23 cellular contexts compared by ENCODE assay signal in genomic region chr19:33878136-33878535, GRCh38.
DNase-seq lines count a peak whose midpoint lies in the region; ATAC-seq and TF ChIP-seq lines count a peak whose summit lies in the region.
"Had no signal": no experiment of that assay in that cellular context is flagged by ENCODE, and none has a peak within 500 bp of the region (broad histone marks: within the 10 kb centered on the region; RNA-seq: fewer than 3 reads in every experiment).

No MANE protein-coding gene starts in this region.

- WGBS in thyroid gland, 2 donors = 70 to 81% methylated on average over 11 of the region's 11 CpGs

- no peak overlapping the region for H3K4me3 Mint-ChIP-seq in GM23338
- H3K4me3 Mint-ChIP-seq in nephron progenitor cell = peak overlapping the region; percentile 48
- H3K4me3 Mint-ChIP-seq: HFFc6 had no signal

- H3K27me3 ChIP-seq in GM23338 (ENCODE audit: insufficient read depth) (no peaks in the 10 kb centered on the region), thyroid gland (no peaks in the 10 kb centered on the region), MM.1S (replicated peaks; ENCODE audit: insufficient read depth, low read length) (peaks cover 53% of the 10 kb centered on the region)
- H3K27me3 ChIP-seq: BE2C had no signal

- H3F3A ChIP-seq in GM23338 (replicated peaks; ENCODE audit: low read depth) (peaks cover under 1% of the 10 kb centered on the region; the same call in 1 of the 2 replicates), MM.1S (ENCODE audit: insufficient read depth, low read length) (no peaks in the 10 kb centered on the region)

- no peak overlapping the region for H3K27ac Mint-ChIP-seq in GM23338
- peak overlapping the region; percentile 94 for H3K27ac Mint-ChIP-seq in nephron progenitor cell
- H3K27ac Mint-ChIP-seq: HFFc6 had no signal

- H3K36me3 Mint-ChIP-seq in GM23338 (ENCODE audit: low read depth) = no peaks in the 10 kb centered on the region
- H3K36me3 Mint-ChIP-seq in nephron progenitor cell (ENCODE audit: low read depth) = no peaks in the 10 kb centered on the region

- no peak overlapping the region for H3K4me2 ChIP-seq in GM23338
- no peak overlapping the region for H3K4me2 ChIP-seq in MM.1S (ENCODE audit: low read depth, low read length)

- H3K36me3 ChIP-seq in GM23338 (ENCODE audit: insufficient read depth) (no peaks in the 10 kb centered on the region), thyroid gland (no peaks in the 10 kb centered on the region), MM.1S (replicated peaks; ENCODE audit: insufficient read depth, low read length) (no peaks in the 10 kb centered on the region)
- H3K36me3 ChIP-seq: BE2C, HAP-1, SJCRH30 had no signal

- TF ChIP-seq CTCF in GM23338 (conservative IDR thresholded peaks at IDR 0.05; ENCODE audit: low read depth in 2 of 2) (no peak), nephron progenitor cell (IDR thresholded peaks at IDR 0.05) (no peak), thyroid gland (IDR thresholded peaks at IDR 0.05) (no peak), MM.1S (IDR thresholded peaks at IDR 0.05; ENCODE audit: low read length) (no peak)

- H3K27me3 Mint-ChIP-seq in GM23338 (ENCODE audit: insufficient read depth, low read depth, poor library complexity) (no peaks in the 10 kb centered on the region), nephron progenitor cell (ENCODE audit: low read depth, poor library complexity) (peaks cover 7% of the 10 kb centered on the region)

- TF ChIP-seq POLR2A in thyroid gland (IDR thresholded peaks at IDR 0.05) = no peak

- no peak overlapping the region for H3K9ac ChIP-seq in MM.1S (ENCODE audit: low read length)
- H3K9ac ChIP-seq: GM23248 had no signal

- H3K9me3 ChIP-seq in thyroid gland (no peaks in the 10 kb centered on the region), MM.1S (replicated peaks; ENCODE audit: insufficient read depth, low read length) (no peaks in the 10 kb centered on the region)
- H3K9me3 ChIP-seq: BE2C, HAP-1, SJCRH30 had no signal

- intact Hi-C loops in thyroid gland (cut with DNase I) = no loop called here

- no peaks in the 10 kb centered on the region for H3K79me2 ChIP-seq in GM23338 (replicated peaks; ENCODE audit: insufficient read depth)
- no peaks in the 10 kb centered on the region for H3K79me2 ChIP-seq in MM.1S (ENCODE audit: low read length)

- H4K20me1 ChIP-seq in GM23338 (replicated peaks; ENCODE audit: insufficient read depth) (no peaks in the 10 kb centered on the region), MM.1S (ENCODE audit: insufficient read depth, low read length) (no peaks in the 10 kb centered on the region)

- H3K4me1 ChIP-seq in GM23338 (ENCODE audit: insufficient read depth) (peaks cover 22% of the 10 kb centered on the region), thyroid gland (peaks cover 16 to 34% of the 10 kb centered on the region in 2 donors), MM.1S (ENCODE audit: low read length) (no peaks in the 10 kb centered on the region)
- H3K4me1 ChIP-seq: HAP-1 had no signal

- no peak for DNase-seq in GM23338 (ENCODE audit: low spot score)
- DNase-seq in foreskin melanocyte = peak; percentile 63
- no peak for DNase-seq in nephron progenitor cell
- DNase-seq in thyroid gland = no peak
- no peak for DNase-seq in activated naive CD4-positive, alpha-beta T cell treated with Interleukin-2 at 50 U/mL for 16 hours
- no peak for DNase-seq in DMS53 (lab: John Stamatoyannopoulos, UW)
- no peak for DNase-seq in MM.1S
- DNase-seq: 8988T; ACHN; BE2C; GM23248; HFFc6; KBM-7; NCI-H1105 treated with DMSO at 0.1 percent for 48 hours; NCI-H146; NCI-H2029; NCI-H446 treated with DMSO at 0.1 percent for 48 hours; NCI-H526; NCI-H82; NK-92 treated with Interleukin-12 subunit alpha and Interleukin-12 subunit beta, amount 100 ng/mL, for 24 hours; PC-3; SJCRH30 had no signal

- H3K4me1 Mint-ChIP-seq in GM23338 (peaks cover 22% of the 10 kb centered on the region), nephron progenitor cell (peaks cover 63% of the 10 kb centered on the region)

- no peaks in the 10 kb centered on the region for H3K9me2 ChIP-seq in GM23338 (ENCODE audit: insufficient read depth)
- no peaks in the 10 kb centered on the region for H3K9me2 ChIP-seq in MM.1S (replicated peaks; ENCODE audit: insufficient read depth, low read length)

- H3K27ac ChIP-seq in GM23338 (ENCODE audit: low read depth) (no peak overlapping the region), thyroid gland (peak overlapping the region in 2 of 3 donors; percentile 39 to 72), MM.1S (ENCODE audit: low read length) (no peak overlapping the region)
- H3K27ac ChIP-seq: GM23248, SJCRH30 had no signal

- H3K4me3 ChIP-seq in GM23338 (no peak overlapping the region), thyroid gland (replicated peaks in 1 of 3) (no peak overlapping the region), MM.1S (ENCODE audit: low read length) (no peak overlapping the region)
- H3K4me3 ChIP-seq: GM23248, HAP-1, SJCRH30 had no signal

- no peak; the same call in 2 of the 3 replicates for ATAC-seq in GM23338
- ATAC-seq: PC-3 had no signal

- H2AFZ ChIP-seq in GM23338 (peak overlapping the region; percentile 94), MM.1S (ENCODE audit: low read length) (no peak overlapping the region)
- H2AFZ ChIP-seq: GM23248 had no signal

- H3K9me3 Mint-ChIP-seq in GM23338 = no peaks in the 10 kb centered on the region
- no peaks in the 10 kb centered on the region for H3K9me3 Mint-ChIP-seq in nephron progenitor cell
- H3K9me3 Mint-ChIP-seq: HFFc6 had no signal

TF ChIP-seq in GM23338, 12 proteins besides CTCF, POLR2A, EP300 and RAD21:
- no peak for TF ChIP-seq ZNF331 (CRISPR knock-in tag; IDR thresholded peaks at IDR 0.05; ENCODE audit: low read depth)
- TF ChIP-seq, protein P1, sequence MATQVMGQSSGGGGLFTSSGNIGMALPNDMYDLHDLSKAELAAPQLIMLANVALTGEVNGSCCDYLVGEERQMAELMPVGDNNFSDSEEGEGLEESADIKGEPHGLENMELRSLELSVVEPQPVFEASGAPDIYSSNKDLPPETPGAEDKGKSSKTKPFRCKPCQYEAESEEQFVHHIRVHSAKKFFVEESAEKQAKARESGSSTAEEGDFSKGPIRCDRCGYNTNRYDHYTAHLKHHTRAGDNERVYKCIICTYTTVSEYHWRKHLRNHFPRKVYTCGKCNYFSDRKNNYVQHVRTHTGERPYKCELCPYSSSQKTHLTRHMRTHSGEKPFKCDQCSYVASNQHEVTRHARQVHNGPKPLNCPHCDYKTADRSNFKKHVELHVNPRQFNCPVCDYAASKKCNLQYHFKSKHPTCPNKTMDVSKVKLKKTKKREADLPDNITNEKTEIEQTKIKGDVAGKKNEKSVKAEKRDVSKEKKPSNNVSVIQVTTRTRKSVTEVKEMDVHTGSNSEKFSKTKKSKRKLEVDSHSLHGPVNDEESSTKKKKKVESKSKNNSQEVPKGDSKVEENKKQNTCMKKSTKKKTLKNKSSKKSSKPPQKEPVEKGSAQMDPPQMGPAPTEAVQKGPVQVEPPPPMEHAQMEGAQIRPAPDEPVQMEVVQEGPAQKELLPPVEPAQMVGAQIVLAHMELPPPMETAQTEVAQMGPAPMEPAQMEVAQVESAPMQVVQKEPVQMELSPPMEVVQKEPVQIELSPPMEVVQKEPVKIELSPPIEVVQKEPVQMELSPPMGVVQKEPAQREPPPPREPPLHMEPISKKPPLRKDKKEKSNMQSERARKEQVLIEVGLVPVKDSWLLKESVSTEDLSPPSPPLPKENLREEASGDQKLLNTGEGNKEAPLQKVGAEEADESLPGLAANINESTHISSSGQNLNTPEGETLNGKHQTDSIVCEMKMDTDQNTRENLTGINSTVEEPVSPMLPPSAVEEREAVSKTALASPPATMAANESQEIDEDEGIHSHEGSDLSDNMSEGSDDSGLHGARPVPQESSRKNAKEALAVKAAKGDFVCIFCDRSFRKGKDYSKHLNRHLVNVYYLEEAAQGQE (IDR thresholded peaks at IDR 0.05; ENCODE audit: unreplicated experiment) = no peak
- no peak for TF ChIP-seq ZNF114 (CRISPR knock-in tag; IDR thresholded peaks at IDR 0.05)
- TF ChIP-seq EZH2 (IDR thresholded peaks at IDR 0.05; ENCODE audit: low read depth, unreplicated experiment) = no peak
- TF ChIP-seq STAT1 (IDR thresholded peaks at IDR 0.05; ENCODE audit: unreplicated experiment) = no peak
- TF ChIP-seq CREB1 (CRISPR knock-in tag; IDR thresholded peaks at IDR 0.05; ENCODE audit: low read depth) = no peak
- TF ChIP-seq NANOG (IDR thresholded peaks at IDR 0.05; ENCODE audit: borderline replicate concordance) = no peak
TF ChIP-seq in GM23338: peak in this region for 0.

Comparison
In these comparisons a context has a peak if more than half of its experiments do, and no peak if none do; other contexts are left out.
1. H3K27ac ChIP-seq: peak in thyroid gland (2 of 3); none in GM23338 (single experiment) and MM.1S (single experiment).